In the genomic region with DNA sequence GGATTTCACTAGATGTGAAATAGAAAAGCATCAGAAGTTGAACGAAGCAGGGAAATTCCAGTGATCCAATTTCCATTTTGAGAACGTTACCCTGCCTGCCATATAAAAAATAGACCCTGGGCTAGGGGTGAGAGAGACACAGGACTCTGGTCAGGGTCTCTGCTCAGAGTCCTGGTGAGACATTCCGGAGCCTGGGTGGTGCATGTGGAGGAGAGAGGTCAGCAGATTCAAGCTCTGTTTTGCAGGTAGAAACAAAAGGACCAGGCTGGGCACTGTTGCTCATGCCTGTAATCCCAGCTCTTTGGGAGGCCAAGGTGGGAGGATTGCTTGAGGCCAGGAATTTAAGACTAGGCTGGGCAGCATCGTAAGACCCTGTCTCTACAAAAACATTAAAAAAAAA, we compare ENCODE assay signal across 1 cellular context.
TF ChIP-seq lines count a peak whose summit lies in the region.

No MANE protein-coding gene starts in this region.

TF ChIP-seq in IMR-90, 13 proteins besides CTCF, POLR2A, EP300 and RAD21:
- no peak for TF ChIP-seq FOS (IDR thresholded peaks at IDR 0.05; ENCODE audit: low read depth, low read length)
- no peak for TF ChIP-seq MXI1 (IDR thresholded peaks at IDR 0.05; ENCODE audit: borderline replicate concordance, low read depth, low read length)
- TF ChIP-seq RCOR1 (IDR thresholded peaks at IDR 0.05; ENCODE audit: insufficient replicate concordance, low read length): no peak
- no peak for TF ChIP-seq BHLHE40 (IDR thresholded peaks at IDR 0.05; ENCODE audit: low read depth, low read length)
- no peak for TF ChIP-seq NFE2L2 (IDR thresholded peaks at IDR 0.05; ENCODE audit: low read depth, low read length)
- TF ChIP-seq, protein P1, sequence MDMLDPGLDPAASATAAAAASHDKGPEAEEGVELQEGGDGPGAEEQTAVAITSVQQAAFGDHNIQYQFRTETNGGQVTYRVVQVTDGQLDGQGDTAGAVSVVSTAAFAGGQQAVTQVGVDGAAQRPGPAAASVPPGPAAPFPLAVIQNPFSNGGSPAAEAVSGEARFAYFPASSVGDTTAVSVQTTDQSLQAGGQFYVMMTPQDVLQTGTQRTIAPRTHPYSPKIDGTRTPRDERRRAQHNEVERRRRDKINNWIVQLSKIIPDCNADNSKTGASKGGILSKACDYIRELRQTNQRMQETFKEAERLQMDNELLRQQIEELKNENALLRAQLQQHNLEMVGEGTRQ (IDR thresholded peaks at IDR 0.05; ENCODE audit: low read depth, low read length): no peak
- no peak for TF ChIP-seq CHD1 (IDR thresholded peaks at IDR 0.05; ENCODE audit: low read depth, low read length)
- TF ChIP-seq MAZ (IDR thresholded peaks at IDR 0.05; ENCODE audit: borderline replicate concordance, low read depth, low read length): no peak
- TF ChIP-seq ELK1 (IDR thresholded peaks at IDR 0.05; ENCODE audit: borderline replicate concordance, low read depth, low read length): no peak
- no peak for TF ChIP-seq SMC3 (IDR thresholded peaks at IDR 0.05; ENCODE audit: low read depth, low read length)
- TF ChIP-seq CEBPB (IDR thresholded peaks at IDR 0.05; ENCODE audit: low read depth, low read length): no peak
- no peak for TF ChIP-seq MAFK (IDR thresholded peaks at IDR 0.05; ENCODE audit: low read depth, low read length)
- TF ChIP-seq RFX5 (IDR thresholded peaks at IDR 0.05; ENCODE audit: low read depth, low read length): no peak
